Comparison of ENCODE assay signal across 26 cellular contexts in genomic region chr3:144497452-144497851, GRCh38.
"Had no signal": no experiment of that assay in that cellular context is flagged by ENCODE, and none has a peak within 500 bp of the region (broad histone marks: within the 10 kb centered on the region; RNA-seq: fewer than 3 reads in every experiment).

No MANE protein-coding gene starts in this region.

- H3K4me1 ChIP-seq: heart right ventricle, left lung, lower lobe of right lung, prostate gland, suprapubic skin, tibial artery, upper lobe of right lung had no signal

- DNase-seq: heart right ventricle; kidney; left colon; left lung; lower lobe of right lung; mammary epithelial cell; mesenchymal stem cell; naive B cell; ovary; retina; right cardiac atrium; stimulated activated CD4-positive, alpha-beta T cell treated with anti-CD3 and anti-CD28 coated beads, Interleukin-12 subunit alpha, Interleukin-12 subunit beta, amount 100 ng/mL, for 4 hours; stimulated activated CD4-positive, alpha-beta T cell treated with anti-CD3 and anti-CD28 coated beads, Interleukin-15, amount 100 ng/mL, for 24 hours; stimulated activated CD4-positive, alpha-beta T cell treated with anti-CD3 and anti-CD28 coated beads, Interleukin-2, amount 100 ng/mL, for 24 hours; stimulated activated CD4-positive, alpha-beta T cell treated with anti-CD3 and anti-CD28 coated beads, Interleukin-4, amount 100 ng/mL, for 1 hour; stimulated activated naive B cell treated with anti-CD40 and anti-IgM and Interleukin-4, amounts not matched to agents 10 μg/mL and 1 μg/mL and 100 μg/mL, for 72 hours; stimulated activated naive CD8-positive, alpha-beta T cell treated with anti-CD3 and anti-CD28 coated beads, Interleukin-15, Interleukin-2, amounts not matched to agents 100 U/mL and 50 U/mL, for 24 hours; tibial artery; trophoblast cell; upper lobe of right lung had no signal

- H3K36me3 ChIP-seq: heart right ventricle, left lung, lower lobe of right lung, ovary, prostate gland, suprapubic skin, thoracic aorta, tibial artery, upper lobe of right lung had no signal

- H3K4me3 ChIP-seq: heart right ventricle, hepatocyte, left lung, lower lobe of right lung, ovary, prostate gland, skin epidermis, suprapubic skin, thoracic aorta, tibial artery, upper lobe of right lung had no signal

- H3K27ac ChIP-seq: heart right ventricle, hepatocyte, left lung, lower lobe of right lung, ovary, prostate gland, skin epidermis, suprapubic skin, thoracic aorta, tibial artery, upper lobe of right lung had no signal

- H2AFZ ChIP-seq: hepatocyte had no signal

- H3K4me2 ChIP-seq: hepatocyte had no signal

- H3K79me2 ChIP-seq: hepatocyte had no signal

- H3K9me3 ChIP-seq: heart right ventricle, left lung, lower lobe of right lung, ovary, prostate gland, suprapubic skin, thoracic aorta, tibial artery, upper lobe of right lung had no signal

- H3K27me3 ChIP-seq: heart right ventricle, hepatocyte, left lung, ovary, suprapubic skin, tibial artery, upper lobe of right lung had no signal

- FAIRE-seq: kidney, urothelium cell line had no signal
